ENCODE assay signal across 18 cellular contexts in the genomic region with DNA sequence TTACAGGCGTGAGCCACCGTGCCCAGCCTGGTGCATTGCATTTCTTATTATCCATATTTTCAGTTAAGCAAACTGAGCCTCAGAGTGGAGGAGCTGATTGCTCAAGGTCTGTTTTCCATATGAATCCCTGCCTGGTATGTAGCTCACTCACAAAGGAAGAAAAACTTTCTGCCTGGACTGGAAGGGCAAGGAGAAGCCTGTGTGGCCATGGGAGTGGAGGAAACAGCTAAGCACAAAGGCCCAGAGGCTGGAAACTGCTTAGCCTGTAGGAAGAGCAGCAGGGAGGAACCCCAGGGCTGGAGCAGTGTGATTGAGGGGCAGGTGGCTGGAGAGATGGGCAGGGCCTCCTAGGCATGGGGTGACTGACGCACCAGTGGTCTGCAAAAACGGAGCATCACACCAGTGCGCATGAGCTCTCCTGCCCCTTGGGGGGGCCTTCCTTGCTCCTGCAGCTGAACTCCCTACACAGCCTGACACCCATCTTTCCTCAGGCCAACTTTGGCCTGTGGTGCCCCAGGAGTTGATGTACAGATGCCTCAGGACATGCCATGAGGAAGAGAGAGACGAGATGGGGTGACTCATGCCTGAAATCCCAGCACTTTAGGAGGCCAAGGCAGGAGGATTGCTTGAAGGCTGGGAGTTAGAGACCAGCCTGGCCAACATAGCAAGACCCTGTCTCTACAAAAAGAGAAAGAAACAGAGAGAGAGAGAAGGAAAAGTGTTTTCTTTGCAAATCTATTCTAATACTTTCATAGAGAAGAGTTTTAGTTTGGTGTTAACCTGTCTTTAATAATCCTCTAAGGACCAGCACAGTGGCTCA. TPM values are rescaled to one million over a fixed set of nuclear protein-coding genes. Genes with fewer than 3 reads are reported as not detected.
DNase-seq lines count a peak whose midpoint lies in the region; ATAC-seq and TF ChIP-seq lines count a peak whose summit lies in the region.
"Had no signal": no experiment of that assay in that cellular context is flagged by ENCODE, and none has a peak within 500 bp of the region (broad histone marks: within the 10 kb centered on the region; RNA-seq: fewer than 3 reads in every experiment).

No MANE protein-coding gene starts in this region.

- CTCF ChIA-PET in Calu3 (lab: Charles Lee), result interaction anchor here (0.6 to 0.7 kb wide), 2 partner anchors 9 to 106 kb away, joined by 3 to 4 read pairs; no protein-coding TSS in a partner anchor

- no peaks in the 10 kb centered on the region for H3K9me3 Mint-ChIP-seq in natural killer cell
- no peaks in the 10 kb centered on the region for H3K9me3 Mint-ChIP-seq in natural killer cell treated with Interleukin-12 subunit alpha and Interleukin-12 subunit beta and Interleukin-15 and Interleukin-18, amount 100 ng/mL, for 72 hours
- no peaks in the 10 kb centered on the region for H3K9me3 Mint-ChIP-seq in endodermal cell
- no peaks in the 10 kb centered on the region for H3K9me3 Mint-ChIP-seq in naive B cell
- H3K9me3 Mint-ChIP-seq in Calu3 (ENCODE audit: low read depth, unreplicated experiment), result no peaks in the 10 kb centered on the region
- H3K9me3 Mint-ChIP-seq: CD4-positive, alpha-beta memory T cell; dendritic cell treated with granulocyte-macrophage colony-stimulating factor and Interleukin-4, amounts not matched to agents 40 ng/mL and 50 ng/mL, for 4 days; stimulated activated naive CD8-positive, alpha-beta T cell treated with anti-CD3 and anti-CD28 coated beads, Interleukin-15, Interleukin-2, amounts not matched to agents 100 ng/mL and 50 ng/mL, for 24 hours had no signal

- H3K36me3 Mint-ChIP-seq in natural killer cell, result no peaks in the 10 kb centered on the region
- peaks cover 8% of the 10 kb centered on the region for H3K36me3 Mint-ChIP-seq in natural killer cell treated with Interleukin-12 subunit alpha and Interleukin-12 subunit beta and Interleukin-15 and Interleukin-18, amount 100 ng/mL, for 72 hours
- H3K36me3 Mint-ChIP-seq in endodermal cell (ENCODE audit: low read depth), result peaks cover 31% of the 10 kb centered on the region
- H3K36me3 Mint-ChIP-seq in naive B cell, result peaks cover 0 to 13% of the 10 kb centered on the region in 2 donors
- H3K36me3 Mint-ChIP-seq in Calu3 (ENCODE audit: insufficient read depth, unreplicated experiment), result peaks cover 27% of the 10 kb centered on the region

- peak overlapping the region; percentile 64 for H3K4me3 Mint-ChIP-seq in natural killer cell
- H3K4me3 Mint-ChIP-seq in natural killer cell treated with Interleukin-12 subunit alpha and Interleukin-12 subunit beta and Interleukin-15 and Interleukin-18, amount 100 ng/mL, for 72 hours, result no peak overlapping the region
- H3K4me3 Mint-ChIP-seq in endodermal cell, result no peak overlapping the region
- H3K4me3 Mint-ChIP-seq in naive B cell, result peak overlapping the region in 6 of 8 donors; percentile 0 to 77 (median 40)
- no peak overlapping the region for H3K4me3 Mint-ChIP-seq in Calu3 (ENCODE audit: low read depth, unreplicated experiment)
- H3K4me3 Mint-ChIP-seq: dendritic cell treated with granulocyte-macrophage colony-stimulating factor and Interleukin-4, amounts not matched to agents 40 ng/mL and 50 ng/mL, for 4 days; stimulated activated naive CD8-positive, alpha-beta T cell treated with anti-CD3 and anti-CD28 coated beads, Interleukin-15, Interleukin-2, amounts not matched to agents 100 ng/mL and 50 ng/mL, for 24 hours had no signal

- no peaks in the 10 kb centered on the region for H3K27me3 ChIP-seq in endodermal cell (ENCODE audit: control insufficient read depth, insufficient read depth, low read length, poor library complexity, severe bottlenecking)
- H3K27me3 ChIP-seq: Peyer's patch, upper lobe of left lung had no signal

- H3K4me1 ChIP-seq in endodermal cell (ENCODE audit: control insufficient read depth, insufficient read depth, low read length), result no peaks in the 10 kb centered on the region

- DNase-seq in natural killer cell, result no peak
- DNase-seq in natural killer cell treated with Interleukin-12 subunit alpha and Interleukin-12 subunit beta and Interleukin-15 and Interleukin-18, amount 100 ng/mL, for 72 hours (ENCODE audit: low spot score), result no peak
- peak; percentile 58 for DNase-seq in endodermal cell
- DNase-seq in naive B cell, result no peak
- DNase-seq in Calu3, result no peak
- DNase-seq in activated CD4-positive, alpha-beta T cell treated with anti-CD3 and anti-CD28 coated beads, Interleukin-2, amount 50 U/mL, for 48 hours, result no peak
- DNase-seq: activated gamma-delta T cell; CD4-positive, alpha-beta memory T cell; erythroblast; IMR-90; left cardiac atrium; Peyer's patch; SK-N-SH; upper lobe of left lung had no signal

- 87 to 95% methylated on average over 2 to 6 of the region's 6 CpGs for WGBS in endodermal cell (ENCODE audit: insufficient coverage in 1 of 2, insufficient read length in 1 of 2), 2 experiments

- ATAC-seq in natural killer cell (no peak), naive B cell (ENCODE audit: low read depth in 2 of 2) (no peak), GM18907 (IDR thresholded peaks at IDR 0.05; ENCODE audit: unreplicated experiment) (no peak), HG02884 (IDR thresholded peaks at IDR 0.05; ENCODE audit: unreplicated experiment) (no peak)
- no peak for ATAC-seq in natural killer cell treated with Interleukin-12 subunit alpha and Interleukin-12 subunit beta and Interleukin-15 and Interleukin-18, amount 100 ng/mL, for 72 hours
- ATAC-seq: left cardiac atrium had no signal

- peak overlapping the region; percentile 57 for H3K27ac ChIP-seq in endodermal cell (ENCODE audit: low read depth, low read length)
- H3K27ac ChIP-seq: Peyer's patch, upper lobe of left lung had no signal

- H3K36me3 ChIP-seq in endodermal cell (ENCODE audit: control insufficient read depth, insufficient read depth, low read length), result peaks cover 12% of the 10 kb centered on the region

- intact Hi-C loops in natural killer cell (cut with micrococcal nuclease), result loop anchor here (10.0 kb wide), 1 partner anchor 63 kb away; a partner anchor contains a TSS
- intact Hi-C loops in Calu3 (cut with micrococcal nuclease; ENCODE audit: unreplicated experiment), result no loop called here

- BruUV-seq in Calu3 (replicated peaks; lab: Mats Ljungman, UMichigan), result no TSS peak

- H3K4me1 Mint-ChIP-seq in natural killer cell (peaks cover 19 to 21% of the 10 kb centered on the region in 2 donors), endodermal cell (peaks cover 17% of the 10 kb centered on the region), naive B cell (peaks cover 20 to 25% (median 22%) of the 10 kb centered on the region in 3 donors), Calu3 (ENCODE audit: low read depth, unreplicated experiment) (peaks cover 1% of the 10 kb centered on the region)
- peaks cover 17 to 19% of the 10 kb centered on the region in 2 donors for H3K4me1 Mint-ChIP-seq in natural killer cell treated with Interleukin-12 subunit alpha and Interleukin-12 subunit beta and Interleukin-15 and Interleukin-18, amount 100 ng/mL, for 72 hours (ENCODE audit: low read depth in 2 of 2)

- no peak overlapping the region for H3K4me3 ChIP-seq in endodermal cell (ENCODE audit: low read length)
- H3K4me3 ChIP-seq: Peyer's patch, upper lobe of left lung had no signal

- H3K27me3 Mint-ChIP-seq in natural killer cell (ENCODE audit: low read depth in 2 of 2) (no peaks in the 10 kb centered on the region), endodermal cell (ENCODE audit: insufficient read depth) (no peaks in the 10 kb centered on the region), naive B cell (no peaks in the 10 kb centered on the region), Calu3 (ENCODE audit: unreplicated experiment) (no peaks in the 10 kb centered on the region)
- H3K27me3 Mint-ChIP-seq in natural killer cell treated with Interleukin-12 subunit alpha and Interleukin-12 subunit beta and Interleukin-15 and Interleukin-18, amount 100 ng/mL, for 72 hours, result no peaks in the 10 kb centered on the region
- H3K27me3 Mint-ChIP-seq: CD4-positive, alpha-beta memory T cell; dendritic cell treated with granulocyte-macrophage colony-stimulating factor and Interleukin-4, amounts not matched to agents 40 ng/mL and 50 ng/mL, for 4 days; stimulated activated naive CD8-positive, alpha-beta T cell treated with anti-CD3 and anti-CD28 coated beads, Interleukin-15, Interleukin-2, amounts not matched to agents 100 ng/mL and 50 ng/mL, for 24 hours had no signal

- no peak overlapping the region for H3K9ac ChIP-seq in endodermal cell (ENCODE audit: extremely low read depth, low read length, poor library complexity, severe bottlenecking)
- H3K9ac ChIP-seq: SK-N-SH had no signal

- no peak for TF ChIP-seq CTCF in natural killer cell (IDR thresholded peaks at IDR 0.05)
- no peak for TF ChIP-seq CTCF in endodermal cell (conservative IDR thresholded peaks at IDR 0.05)
- TF ChIP-seq CTCF in Calu3 (IDR thresholded peaks at IDR 0.05; ENCODE audit: unreplicated experiment), result no peak

- H3K9me3 ChIP-seq in endodermal cell (ENCODE audit: control insufficient read depth, low read length), result no peaks in the 10 kb centered on the region
- H3K9me3 ChIP-seq: Peyer's patch, SK-N-SH, upper lobe of left lung had no signal

- H3K27ac Mint-ChIP-seq in natural killer cell, result peak overlapping the region in 1 of 2 donors; percentile 31
- H3K27ac Mint-ChIP-seq in natural killer cell treated with Interleukin-12 subunit alpha and Interleukin-12 subunit beta and Interleukin-15 and Interleukin-18, amount 100 ng/mL, for 72 hours, result no peak overlapping the region
- H3K27ac Mint-ChIP-seq in endodermal cell, result peak overlapping the region; percentile 78
- peak overlapping the region in 2 of 6 donors; percentile 44 for H3K27ac Mint-ChIP-seq in naive B cell
- no peak overlapping the region for H3K27ac Mint-ChIP-seq in Calu3 (ENCODE audit: unreplicated experiment)
- H3K27ac Mint-ChIP-seq: dendritic cell treated with granulocyte-macrophage colony-stimulating factor and Interleukin-4, amounts not matched to agents 40 ng/mL and 50 ng/mL, for 4 days; stimulated activated naive CD8-positive, alpha-beta T cell treated with anti-CD3 and anti-CD28 coated beads, Interleukin-15, Interleukin-2, amounts not matched to agents 100 ng/mL and 50 ng/mL, for 24 hours had no signal

RNA-seq across cellular contexts. Expression of a gene that starts 2.8 kb away (rescaled TPM):
- total RNA-seq in natural killer cell (100 to 1,000 TPM; 272 to 300 (median 299) TPM), endodermal cell (100 to 1,000 TPM; 271 to 370 TPM), Calu3 (2022) (186 and 204 TPM in 2 replicates)
- total RNA-seq in natural killer cell treated with Interleukin-12 subunit alpha and Interleukin-12 subunit beta and Interleukin-15 and Interleukin-18, amount 100 ng/mL, for 72 hours, result 100 to 1,000 TPM; 259 to 373 TPM
- polyA plus RNA-seq in endodermal cell (2013, experiment 1 of 2), result 198 TPM
- 223 TPM for polyA plus RNA-seq in endodermal cell (2013, experiment 2 of 2)
- polyA plus RNA-seq in naive B cell (ENCODE audit: low read depth in 6 of 6), result 100 to 1,000 TPM; 185 to 283 (median 210) TPM

RNA-seq across cellular contexts. Expression of a gene that starts 28.8 kb away (rescaled TPM):
- 10 to 100 TPM; 32.4 to 42.3 (median 37.2) TPM for total RNA-seq in natural killer cell
- total RNA-seq in natural killer cell treated with Interleukin-12 subunit alpha and Interleukin-12 subunit beta and Interleukin-15 and Interleukin-18, amount 100 ng/mL, for 72 hours, result 10 to 100 TPM; 13.7 to 17.0 TPM
- total RNA-seq in endodermal cell, result 10 to 100 TPM; 31.8 to 35.9 TPM
- 21.8 TPM for polyA plus RNA-seq in endodermal cell (2013, experiment 1 of 2)
- 20.4 TPM for polyA plus RNA-seq in endodermal cell (2013, experiment 2 of 2)
- polyA plus RNA-seq in naive B cell (ENCODE audit: low read depth in 6 of 6), result 10 to 100 TPM; 19.9 to 40.4 (median 31.3) TPM
- 10.1 and 12.8 TPM in 2 replicates for total RNA-seq in Calu3 (2022)

RNA-seq across cellular contexts. Expression of a gene that starts 51.8 kb away (rescaled TPM):
- total RNA-seq in natural killer cell (100 to 1,000 TPM; 101 to 116 (median 108) TPM), endodermal cell (100 to 1,000 TPM; 137 to 146 TPM), Calu3 (2022) (57.5 and 75.1 TPM in 2 replicates)
- 100 to 1,000 TPM; 102 to 105 TPM for total RNA-seq in natural killer cell treated with Interleukin-12 subunit alpha and Interleukin-12 subunit beta and Interleukin-15 and Interleukin-18, amount 100 ng/mL, for 72 hours
- polyA plus RNA-seq in endodermal cell (2013, experiment 1 of 2), result 116 TPM
- 110 TPM for polyA plus RNA-seq in endodermal cell (2013, experiment 2 of 2)
- polyA plus RNA-seq in naive B cell (ENCODE audit: low read depth in 6 of 6), result 10 to 100 TPM; 47.9 to 81.2 (median 58.2) TPM

Comparison
In these comparisons a context has a peak if more than half of its experiments do, and no peak if none do; other contexts are left out.
1. H3K4me3 Mint-ChIP-seq: peak in natural killer cell (single experiment) and naive B cell (6 of 8); none in natural killer cell treated with Interleukin-12 subunit alpha and Interleukin-12 subunit beta and Interleukin-15 and Interleukin-18, amount 100 ng/mL, for 72 hours (single experiment), endodermal cell (single experiment) and Calu3 (single experiment).